Comparison of ENCODE assay signal across 21 cellular contexts in the genomic region with DNA sequence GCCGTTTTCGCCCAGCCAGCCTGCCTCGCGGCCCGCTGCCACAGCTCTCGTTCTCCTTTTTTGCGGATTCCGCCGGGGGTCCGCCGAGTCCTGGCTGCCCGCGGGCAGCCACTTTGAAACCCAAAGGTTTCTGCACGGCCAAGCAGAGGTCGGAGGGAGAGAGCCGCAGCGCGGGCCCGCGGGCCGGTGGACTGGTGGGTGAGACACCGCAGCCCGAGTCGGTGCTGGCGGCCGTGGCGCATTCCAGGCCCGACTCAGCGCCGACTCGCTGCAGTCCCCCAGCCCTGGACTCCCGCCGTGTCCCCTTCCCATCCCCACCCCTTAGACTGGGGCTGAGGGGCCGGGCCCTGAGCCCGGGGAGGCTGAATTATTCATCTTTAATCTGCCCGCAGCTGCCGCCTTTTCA. TPM values are rescaled to one million over a fixed set of nuclear protein-coding genes. Genes with fewer than 3 reads are reported as not detected.
A peak's percentile ranks its signal among the peaks of the same experiment; 100 is the strongest.
DNase-seq lines count a peak whose midpoint lies in the region; ATAC-seq and TF ChIP-seq lines count a peak whose summit lies in the region.
"Had no signal": no experiment of that assay in that cellular context is flagged by ENCODE, and none has a peak within 500 bp of the region (broad histone marks: within the 10 kb centered on the region; RNA-seq: fewer than 3 reads in every experiment).

No MANE protein-coding gene starts in this region.

- H4K20me1 ChIP-seq in GM23338 (replicated peaks; ENCODE audit: insufficient read depth): peaks cover 19% of the 10 kb centered on the region

- peak overlapping the region; percentile 49; the same call in 1 of the 2 replicates for H3K4me3 ChIP-seq in ACC112 (ENCODE audit: low read depth, low read length)
- peak overlapping the region; percentile 37; the same call in 1 of the 2 replicates for H3K4me3 ChIP-seq in GM23338

- no peak for TF ChIP-seq CTCF in GM23338 (conservative IDR thresholded peaks at IDR 0.05; ENCODE audit: low read depth in 2 of 2)

- H2AFZ ChIP-seq in ACC112 (ENCODE audit: low read length, unreplicated experiment) (no peak overlapping the region), GM23338 (no peak overlapping the region)

- H3K4me2 ChIP-seq in GM23338: peak overlapping the region; percentile 64

- peaks cover 96% of the 10 kb centered on the region for H3K27me3 Mint-ChIP-seq in GM23338 (ENCODE audit: insufficient read depth, low read depth, poor library complexity)
- H3K27me3 Mint-ChIP-seq in naive thymus-derived CD8-positive, alpha-beta T cell: peaks cover 32 to 87% (median 65%) of the 10 kb centered on the region in 5 donors

- H3K27me3 ChIP-seq in ACC112 (ENCODE audit: insufficient read depth, low read length) (peaks cover 98% of the 10 kb centered on the region), GM23338 (ENCODE audit: insufficient read depth) (peaks cover 99% of the 10 kb centered on the region)

- H3K27ac ChIP-seq in ACC112 (ENCODE audit: low read depth, low read length): no peak overlapping the region
- H3K27ac ChIP-seq in GM23338 (ENCODE audit: low read depth): no peak overlapping the region
- H3K27ac ChIP-seq: brain microvascular endothelial cell had no signal

- no peaks in the 10 kb centered on the region for H3K36me3 ChIP-seq in ACC112 (ENCODE audit: insufficient read depth, low read length)
- no peaks in the 10 kb centered on the region for H3K36me3 ChIP-seq in GM23338 (ENCODE audit: insufficient read depth)
- H3K36me3 ChIP-seq: BE2C, brain microvascular endothelial cell had no signal

- H3K79me2 ChIP-seq in ACC112 (ENCODE audit: control insufficient read depth, insufficient read depth, low read length, unreplicated experiment) (no peaks in the 10 kb centered on the region), GM23338 (replicated peaks; ENCODE audit: insufficient read depth) (no peaks in the 10 kb centered on the region)

- peak; percentile 8 for ATAC-seq in GM23338
- no peak for ATAC-seq in naive thymus-derived CD8-positive, alpha-beta T cell
- ATAC-seq in GM19467 (IDR thresholded peaks at IDR 0.05; ENCODE audit: unreplicated experiment): no peak
- no peak for ATAC-seq in HG02623 (IDR thresholded peaks at IDR 0.05; ENCODE audit: unreplicated experiment)
- ATAC-seq: Panc1 had no signal

- DNase-seq in GM23338 (ENCODE audit: low spot score) (peak; percentile 62), epidermal melanocyte (ENCODE audit: insufficient read length, low spot score) (peak; percentile 15), HPDE6-E6E7 (ENCODE audit: extremely low spot score) (no peak)
- DNase-seq in naive thymus-derived CD8-positive, alpha-beta T cell: no peak
- DNase-seq in activated CD4-positive, alpha-beta T cell treated with anti-CD3 and anti-CD28 coated beads for 4 hours: no peak
- DNase-seq: activated CD4-positive, alpha-beta T cell treated with anti-CD3 and anti-CD28 coated beads for 48 hours; BE2C; brain microvascular endothelial cell; DND-41; head of caudate nucleus; NCI-H1092; NCI-H226; T-helper 1 cell had no signal

- no peaks in the 10 kb centered on the region; the same call in 2 of the 3 replicates for H3K36me3 Mint-ChIP-seq in GM23338 (ENCODE audit: low read depth)
- peaks cover 0 to 2% (median 0%) of the 10 kb centered on the region in 3 donors for H3K36me3 Mint-ChIP-seq in naive thymus-derived CD8-positive, alpha-beta T cell

- no peaks in the 10 kb centered on the region for H3K9me3 Mint-ChIP-seq in GM23338
- H3K9me3 Mint-ChIP-seq in naive thymus-derived CD8-positive, alpha-beta T cell: no peaks in the 10 kb centered on the region
- H3K9me3 Mint-ChIP-seq: activated T-helper 2 cell treated with anti-CD3 and anti-CD28 coated beads, Interferon-gamma antibody, Interleukin-2, Interleukin-4, amounts not matched to agents 10 μg/mL and 5 μg/mL and 100 μg/mL, durations not matched to agents 14 hours and 24 hours and 36 hours had no signal

- no peaks in the 10 kb centered on the region for H3K4me1 ChIP-seq in ACC112 (ENCODE audit: control insufficient read depth, insufficient read depth, low read length, unreplicated experiment)
- peaks cover 30% of the 10 kb centered on the region for H3K4me1 ChIP-seq in GM23338 (ENCODE audit: insufficient read depth)
- H3K4me1 ChIP-seq: BE2C had no signal

- H3F3A ChIP-seq in GM23338 (replicated peaks; ENCODE audit: low read depth): peaks cover 14% of the 10 kb centered on the region

- H3K27ac Mint-ChIP-seq in GM23338: no peak overlapping the region
- no peak overlapping the region for H3K27ac Mint-ChIP-seq in naive thymus-derived CD8-positive, alpha-beta T cell
- H3K27ac Mint-ChIP-seq: activated T-helper 2 cell treated with anti-CD3 and anti-CD28 coated beads, Interferon-gamma antibody, Interleukin-2, Interleukin-4, amounts not matched to agents 10 μg/mL and 5 μg/mL and 100 μg/mL, durations not matched to agents 14 hours and 24 hours and 36 hours; progenitor cell of endocrine pancreas had no signal

- peak overlapping the region; percentile 33; the same call in 1 of the 3 replicates for H3K4me3 Mint-ChIP-seq in GM23338
- H3K4me3 Mint-ChIP-seq in naive thymus-derived CD8-positive, alpha-beta T cell: peak overlapping the region in 7 of 10 donors; percentile 46 to 80 (median 73)

- POLR2A ChIA-PET in naive thymus-derived CD8-positive, alpha-beta T cell (lab: Charles Lee): no interaction called here

- H3K4me1 Mint-ChIP-seq in GM23338: peaks cover 42% of the 10 kb centered on the region
- H3K4me1 Mint-ChIP-seq in naive thymus-derived CD8-positive, alpha-beta T cell: peaks cover 23 to 57% (median 45%) of the 10 kb centered on the region in 4 donors

- no peaks in the 10 kb centered on the region for H3K9me2 ChIP-seq in GM23338 (ENCODE audit: insufficient read depth)

TF ChIP-seq in GM23338, 12 proteins besides CTCF, POLR2A, EP300 and RAD21:
- TF ChIP-seq CREB1 (CRISPR knock-in tag; IDR thresholded peaks at IDR 0.05; ENCODE audit: low read depth): no peak
- TF ChIP-seq EZH2 (IDR thresholded peaks at IDR 0.05; ENCODE audit: low read depth, unreplicated experiment): no peak
- TF ChIP-seq, protein P1, sequence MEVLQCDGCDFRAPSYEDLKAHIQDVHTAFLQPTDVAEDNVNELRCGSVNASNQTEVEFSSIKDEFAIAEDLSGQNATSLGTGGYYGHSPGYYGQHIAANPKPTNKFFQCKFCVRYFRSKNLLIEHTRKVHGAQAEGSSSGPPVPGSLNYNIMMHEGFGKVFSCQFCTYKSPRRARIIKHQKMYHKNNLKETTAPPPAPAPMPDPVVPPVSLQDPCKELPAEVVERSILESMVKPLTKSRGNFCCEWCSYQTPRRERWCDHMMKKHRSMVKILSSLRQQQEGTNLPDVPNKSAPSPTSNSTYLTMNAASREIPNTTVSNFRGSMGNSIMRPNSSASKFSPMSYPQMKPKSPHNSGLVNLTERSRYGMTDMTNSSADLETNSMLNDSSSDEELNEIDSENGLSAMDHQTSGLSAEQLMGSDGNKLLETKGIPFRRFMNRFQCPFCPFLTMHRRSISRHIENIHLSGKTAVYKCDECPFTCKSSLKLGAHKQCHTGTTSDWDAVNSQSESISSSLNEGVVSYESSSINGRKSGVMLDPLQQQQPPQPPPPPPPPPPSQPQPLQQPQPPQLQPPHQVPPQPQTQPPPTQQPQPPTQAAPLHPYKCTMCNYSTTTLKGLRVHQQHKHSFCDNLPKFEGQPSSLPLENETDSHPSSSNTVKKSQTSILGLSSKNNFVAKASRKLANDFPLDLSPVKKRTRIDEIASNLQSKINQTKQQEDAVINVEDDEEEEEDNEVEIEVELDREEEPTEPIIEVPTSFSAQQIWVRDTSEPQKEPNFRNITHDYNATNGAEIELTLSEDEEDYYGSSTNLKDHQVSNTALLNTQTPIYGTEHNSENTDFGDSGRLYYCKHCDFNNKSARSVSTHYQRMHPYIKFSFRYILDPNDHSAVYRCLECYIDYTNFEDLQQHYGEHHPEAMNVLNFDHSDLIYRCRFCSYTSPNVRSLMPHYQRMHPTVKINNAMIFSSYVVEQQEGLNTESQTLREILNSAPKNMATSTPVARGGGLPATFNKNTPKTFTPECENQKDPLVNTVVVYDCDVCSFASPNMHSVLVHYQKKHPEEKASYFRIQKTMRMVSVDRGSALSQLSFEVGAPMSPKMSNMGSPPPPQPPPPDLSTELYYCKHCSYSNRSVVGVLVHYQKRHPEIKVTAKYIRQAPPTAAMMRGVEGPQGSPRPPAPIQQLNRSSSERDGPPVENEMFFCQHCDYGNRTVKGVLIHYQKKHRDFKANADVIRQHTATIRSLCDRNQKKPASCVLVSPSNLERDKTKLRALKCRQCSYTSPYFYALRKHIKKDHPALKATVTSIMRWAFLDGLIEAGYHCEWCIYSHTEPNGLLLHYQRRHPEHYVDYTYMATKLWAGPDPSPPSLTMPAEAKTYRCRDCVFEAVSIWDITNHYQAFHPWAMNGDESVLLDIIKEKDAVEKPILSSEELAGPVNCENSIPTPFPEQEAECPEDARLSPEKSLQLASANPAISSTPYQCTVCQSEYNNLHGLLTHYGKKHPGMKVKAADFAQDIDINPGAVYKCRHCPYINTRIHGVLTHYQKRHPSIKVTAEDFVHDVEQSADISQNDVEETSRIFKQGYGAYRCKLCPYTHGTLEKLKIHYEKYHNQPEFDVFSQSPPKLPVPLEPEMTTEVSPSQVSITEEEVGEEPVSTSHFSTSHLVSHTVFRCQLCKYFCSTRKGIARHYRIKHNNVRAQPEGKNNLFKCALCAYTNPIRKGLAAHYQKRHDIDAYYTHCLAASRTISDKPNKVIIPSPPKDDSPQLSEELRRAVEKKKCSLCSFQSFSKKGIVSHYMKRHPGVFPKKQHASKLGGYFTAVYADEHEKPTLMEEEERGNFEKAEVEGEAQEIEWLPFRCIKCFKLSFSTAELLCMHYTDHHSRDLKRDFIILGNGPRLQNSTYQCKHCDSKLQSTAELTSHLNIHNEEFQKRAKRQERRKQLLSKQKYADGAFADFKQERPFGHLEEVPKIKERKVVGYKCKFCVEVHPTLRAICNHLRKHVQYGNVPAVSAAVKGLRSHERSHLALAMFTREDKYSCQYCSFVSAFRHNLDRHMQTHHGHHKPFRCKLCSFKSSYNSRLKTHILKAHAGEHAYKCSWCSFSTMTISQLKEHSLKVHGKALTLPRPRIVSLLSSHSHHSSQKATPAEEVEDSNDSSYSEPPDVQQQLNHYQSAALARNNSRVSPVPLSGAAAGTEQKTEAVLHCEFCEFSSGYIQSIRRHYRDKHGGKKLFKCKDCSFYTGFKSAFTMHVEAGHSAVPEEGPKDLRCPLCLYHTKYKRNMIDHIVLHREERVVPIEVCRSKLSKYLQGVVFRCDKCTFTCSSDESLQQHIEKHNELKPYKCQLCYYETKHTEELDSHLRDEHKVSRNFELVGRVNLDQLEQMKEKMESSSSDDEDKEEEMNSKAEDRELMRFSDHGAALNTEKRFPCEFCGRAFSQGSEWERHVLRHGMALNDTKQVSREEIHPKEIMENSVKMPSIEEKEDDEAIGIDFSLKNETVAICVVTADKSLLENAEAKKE (CRISPR knock-in tag; IDR thresholded peaks at IDR 0.05): no peak
- TF ChIP-seq ZNF331 (CRISPR knock-in tag; IDR thresholded peaks at IDR 0.05; ENCODE audit: low read depth): no peak
- TF ChIP-seq EZH2phosphoT487 (IDR thresholded peaks at IDR 0.05; ENCODE audit: unreplicated experiment): peak; percentile 32
TF ChIP-seq in GM23338: peak in this region for 1.

RNA-seq across cellular contexts. Expression of a gene that starts 2.4 kb away (rescaled TPM):
- not detected in 2 replicates for total RNA-seq in GM23338 (2014; rRNA removed; shearing (Covaris generic))
- not detected in 2 replicates for polyA plus RNA-seq in GM23338 (2016; fragmentation: Nextera tagmentation; extraction: Ambion mirVana)
- total RNA-seq in naive thymus-derived CD8-positive, alpha-beta T cell: not detected
- polyA plus RNA-seq in naive thymus-derived CD8-positive, alpha-beta T cell: not detected
- total RNA-seq: lung microvascular endothelial cell, progenitor cell of endocrine pancreas had no signal
- polyA plus RNA-seq: IgD-negative memory B cell had no signal

Comparison
In these comparisons a context has a peak if more than half of its experiments do, and no peak if none do; other contexts are left out.
1. DNase-seq: peak in GM23338 (single experiment) and epidermal melanocyte (single experiment); none in naive thymus-derived CD8-positive, alpha-beta T cell (0 of 10), HPDE6-E6E7 (single experiment) and activated CD4-positive, alpha-beta T cell treated with anti-CD3 and anti-CD28 coated beads for 4 hours (0 of 2).